9 cellular contexts compared by ENCODE assay signal in the genomic region with DNA sequence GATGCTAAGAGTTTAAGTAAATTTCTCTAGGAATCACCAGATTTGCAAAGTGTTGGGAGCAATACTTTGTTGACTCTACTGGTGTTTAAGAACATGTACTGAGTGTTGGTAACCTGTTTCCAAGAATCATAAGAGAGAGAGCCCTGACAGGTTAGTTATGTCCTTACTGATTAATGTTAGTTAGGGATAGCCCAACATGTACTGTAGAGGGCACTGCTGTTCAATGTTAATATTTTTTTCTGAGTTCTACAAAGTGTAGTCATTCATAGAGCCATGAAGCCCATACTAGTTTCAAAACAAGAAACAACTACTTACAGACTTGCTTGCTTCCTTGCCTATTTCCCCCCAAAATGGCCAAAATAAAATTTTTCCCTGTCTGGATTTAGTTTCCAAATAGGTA. TPM values are rescaled to one million over a fixed set of nuclear protein-coding genes. Genes with fewer than 3 reads are reported as not detected.
A peak's percentile ranks its signal among the peaks of the same experiment; 100 is the strongest.
DNase-seq lines count a peak whose midpoint lies in the region; ATAC-seq and TF ChIP-seq lines count a peak whose summit lies in the region.
"Had no signal": no experiment of that assay in that cellular context is flagged by ENCODE, and none has a peak within 500 bp of the region (broad histone marks: within the 10 kb centered on the region; RNA-seq: fewer than 3 reads in every experiment).

No MANE protein-coding gene starts in this region.

- no peak overlapping the region for H3K27ac Mint-ChIP-seq in endodermal cell
- no peak overlapping the region for H3K27ac Mint-ChIP-seq in activated CD4-positive, alpha-beta T cell treated with anti-CD3 and anti-CD28 coated beads, Interleukin-2, amount 10 ng/mL, durations not matched to agents 7 days and 5 days

- H3K27ac ChIP-seq in endodermal cell (ENCODE audit: low read depth, low read length) (no peak overlapping the region), prostate gland (no peak overlapping the region)

- H3K27me3 Mint-ChIP-seq in endodermal cell (ENCODE audit: insufficient read depth): no peaks in the 10 kb centered on the region
- H3K27me3 Mint-ChIP-seq in activated CD4-positive, alpha-beta T cell treated with anti-CD3 and anti-CD28 coated beads, Interleukin-2, amount 10 ng/mL, durations not matched to agents 7 days and 5 days: peaks cover 7% of the 10 kb centered on the region

- intact Hi-C loops in prostate gland (cut with DNase I): no loop called here

- H3K36me3 Mint-ChIP-seq in endodermal cell (ENCODE audit: low read depth): no peaks in the 10 kb centered on the region
- H3K36me3 Mint-ChIP-seq in activated CD4-positive, alpha-beta T cell treated with anti-CD3 and anti-CD28 coated beads, Interleukin-2, amount 10 ng/mL, durations not matched to agents 7 days and 5 days (ENCODE audit: low read depth): no peaks in the 10 kb centered on the region

- H3K4me1 ChIP-seq in endodermal cell (ENCODE audit: control insufficient read depth, insufficient read depth, low read length): no peaks in the 10 kb centered on the region
- H3K4me1 ChIP-seq in prostate gland (replicated peaks): no peaks in the 10 kb centered on the region

- peak; percentile 61 for TF ChIP-seq CTCF in BJ (IDR thresholded peaks at IDR 0.05; ENCODE audit: insufficient read depth, low read depth, low read length)
- TF ChIP-seq CTCF in endodermal cell (conservative IDR thresholded peaks at IDR 0.05): peak; percentile 71
- TF ChIP-seq CTCF in prostate gland (IDR thresholded peaks at IDR 0.05): peak in 3 of 4 experiments; percentile 6 to 45 (median 32)

- H3K9me3 Mint-ChIP-seq in endodermal cell: no peaks in the 10 kb centered on the region
- no peaks in the 10 kb centered on the region for H3K9me3 Mint-ChIP-seq in activated CD4-positive, alpha-beta T cell treated with anti-CD3 and anti-CD28 coated beads, Interleukin-2, amount 10 ng/mL, durations not matched to agents 7 days and 5 days

- CTCF ChIA-PET in BJ (lab: Yijun Ruan, JAX): interaction anchor here (1.5 to 1.7 kb wide), 2 partner anchors 39 to 304 kb away, joined by 6 to 23 read pairs; no protein-coding TSS in a partner anchor
- CTCF ChIA-PET in activated CD4-positive, alpha-beta T cell treated with anti-CD3 and anti-CD28 coated beads, Interleukin-2, amount 10 ng/mL, durations not matched to agents 7 days and 5 days (lab: Charles Lee): no interaction called here

- DNase-seq in BJ (ENCODE audit: low read depth) (no peak), NCI-H526 treated with DMSO at 0.1 percent for 48 hours (lab: John Stamatoyannopoulos, UW) (peak; percentile 28), endodermal cell (no peak), prostate gland (ENCODE audit: low spot score) (no peak)
- no peak for DNase-seq in activated CD4-positive, alpha-beta T cell treated with anti-CD3 and anti-CD28 coated beads, Interleukin-2, amount 50 U/mL, for 1 hour
- no peak for DNase-seq in activated CD4-positive, alpha-beta T cell treated with anti-CD3 and anti-CD28 coated beads, Interleukin-2, amount 10 ng/mL, durations not matched to agents 7 days and 5 days
- DNase-seq: left cardiac atrium had no signal

- ATAC-seq in GM18868 (IDR thresholded peaks at IDR 0.05; ENCODE audit: unreplicated experiment) (peak; percentile 94), HG03097 (IDR thresholded peaks at IDR 0.05; ENCODE audit: low FRiP score, unreplicated experiment) (peak; percentile 76)

- H3K9ac ChIP-seq in endodermal cell (ENCODE audit: extremely low read depth, low read length, poor library complexity, severe bottlenecking): no peak overlapping the region

- peaks cover 2% of the 10 kb centered on the region for H3K4me1 Mint-ChIP-seq in endodermal cell
- no peaks in the 10 kb centered on the region for H3K4me1 Mint-ChIP-seq in activated CD4-positive, alpha-beta T cell treated with anti-CD3 and anti-CD28 coated beads, Interleukin-2, amount 10 ng/mL, durations not matched to agents 7 days and 5 days

- H3K27me3 ChIP-seq in BJ (ENCODE audit: control insufficient read depth, insufficient read depth, low read length) (no peaks in the 10 kb centered on the region), endodermal cell (ENCODE audit: control insufficient read depth, insufficient read depth, low read length, poor library complexity, severe bottlenecking) (no peaks in the 10 kb centered on the region), prostate gland (replicated peaks; ENCODE audit: insufficient read depth) (no peaks in the 10 kb centered on the region)

- no peak overlapping the region for H3K4me3 ChIP-seq in BJ (ENCODE audit: low read depth, low read length)
- H3K4me3 ChIP-seq in endodermal cell (ENCODE audit: low read length): no peak overlapping the region
- no peak overlapping the region for H3K4me3 ChIP-seq in prostate gland

- TF ChIP-seq POLR2A in prostate gland (IDR thresholded peaks at IDR 0.05): no peak

- no peaks in the 10 kb centered on the region for H3K36me3 ChIP-seq in BJ (ENCODE audit: control insufficient read depth, insufficient read depth, low read length)
- H3K36me3 ChIP-seq in endodermal cell (ENCODE audit: control insufficient read depth, insufficient read depth, low read length): no peaks in the 10 kb centered on the region
- no peaks in the 10 kb centered on the region for H3K36me3 ChIP-seq in prostate gland

- no peak overlapping the region for H3K4me3 Mint-ChIP-seq in endodermal cell
- no peak overlapping the region for H3K4me3 Mint-ChIP-seq in activated CD4-positive, alpha-beta T cell treated with anti-CD3 and anti-CD28 coated beads, Interleukin-2, amount 10 ng/mL, durations not matched to agents 7 days and 5 days

- POLR2A ChIA-PET in BJ (lab: Charles Lee): no interaction called here
- POLR2A ChIA-PET in activated CD4-positive, alpha-beta T cell treated with anti-CD3 and anti-CD28 coated beads, Interleukin-2, amount 10 ng/mL, durations not matched to agents 7 days and 5 days (lab: Charles Lee): no interaction called here

- H3K9me3 ChIP-seq in endodermal cell (ENCODE audit: control insufficient read depth, low read length) (no peaks in the 10 kb centered on the region), prostate gland (no peaks in the 10 kb centered on the region)

RNA-seq across cellular contexts. Expression of a gene that starts 11.9 kb away (rescaled TPM):
- polyA plus RNA-seq in BJ (2011; rRNA removed): not detected in 2 replicates
- not detected in 2 replicates for polyA minus RNA-seq in BJ (2011; rRNA and poly(A)+ RNA removed)
- not detected for total RNA-seq in endodermal cell
- polyA plus RNA-seq in endodermal cell (2013, experiment 1 of 2): not detected
- not detected for polyA plus RNA-seq in endodermal cell (2013, experiment 2 of 2)
- not detected for total RNA-seq in prostate gland
- not detected for total RNA-seq in activated CD4-positive, alpha-beta T cell treated with anti-CD3 and anti-CD28 coated beads, Interleukin-2, amount 10 ng/mL, durations not matched to agents 7 days and 5 days
- total RNA-seq: left cardiac atrium had no signal
